ENCODE assay signal across 18 cellular contexts in genomic region chr12:20011200-20011599, GRCh38.
DNase-seq lines count a peak whose midpoint lies in the region; ATAC-seq and TF ChIP-seq lines count a peak whose summit lies in the region.
"Had no signal": no experiment of that assay in that cellular context is flagged by ENCODE, and none has a peak within 500 bp of the region (broad histone marks: within the 10 kb centered on the region; RNA-seq: fewer than 3 reads in every experiment).

No MANE protein-coding gene starts in this region.

- DNase-seq in LoVo (ENCODE audit: low spot score): peak; percentile 69
- peak; percentile 6 for DNase-seq in NCI-H774 (lab: John Stamatoyannopoulos, UW)
- no peak for DNase-seq in left cardiac atrium
- DNase-seq in prostate gland (ENCODE audit: low spot score): peak; percentile 55
- DNase-seq in stimulated activated CD4-positive, alpha-beta T cell treated with anti-CD3 and anti-CD28 coated beads, Interleukin-15, amount 100 ng/mL, for 24 hours: no peak
- no peak for DNase-seq in hepatic stellate cell (ENCODE audit: low spot score)
- DNase-seq in DMS79 treated with DMSO at 0.1 percent for 48 hours (lab: John Stamatoyannopoulos, UW): no peak
- no peak for DNase-seq in GM20000 (ENCODE audit: low spot score)
- DNase-seq: activated CD8-positive, alpha-beta T cell treated with anti-CD3 and anti-CD28 coated beads, Interleukin-2, amount 10 ng/mL, durations not matched to agents 7 days and 5 days; activated naive CD8-positive, alpha-beta T cell treated with anti-CD3 and anti-CD28 coated beads, Interleukin-2, amount 50 U/mL, for 24 hours; DND-41; KG1; naive thymus-derived CD4-positive, alpha-beta T cell; NCI-H524 treated with DMSO at 0.1 percent for 48 hours; stimulated activated CD4-positive, alpha-beta T cell treated with anti-CD3 and anti-CD28 coated beads, Interleukin-2, amount 100 ng/mL, for 48 hours; stimulated activated CD8-positive, alpha-beta memory T cell treated with anti-CD3 and anti-CD28 coated beads, Interleukin-4, amount 100 ng/mL, for 48 hours had no signal

- TF ChIP-seq POLR2A in prostate gland (IDR thresholded peaks at IDR 0.05): no peak

- H3K4me3 ChIP-seq in prostate gland: no peak overlapping the region
- H3K4me3 ChIP-seq: BLaER1 had no signal

- no peak overlapping the region for H3K27ac ChIP-seq in prostate gland
- H3K27ac ChIP-seq: BLaER1 had no signal

- no peaks in the 10 kb centered on the region for H3K36me3 ChIP-seq in prostate gland
- H3K36me3 ChIP-seq: BLaER1 had no signal

- no peaks in the 10 kb centered on the region for H3K4me1 ChIP-seq in prostate gland (replicated peaks)
- H3K4me1 ChIP-seq: BLaER1 had no signal

- intact Hi-C loops in left cardiac atrium (cut with DNase I) (no loop called here), prostate gland (cut with DNase I) (no loop called here)

- WGBS in prostate gland: 7% methylated on average over 2 of the region's 2 CpGs

- peak; percentile 65 to 77 for ATAC-seq in left cardiac atrium
- ATAC-seq: activated CD8-positive, alpha-beta T cell treated with anti-CD3 and anti-CD28 coated beads, Interleukin-2, amount 10 ng/mL, durations not matched to agents 7 days and 5 days; activated naive CD8-positive, alpha-beta T cell treated with anti-CD3 and anti-CD28 coated beads, Interleukin-2, amount 50 U/mL, for 24 hours; naive thymus-derived CD4-positive, alpha-beta T cell; Panc1 had no signal

- no peaks in the 10 kb centered on the region for H3K9me3 ChIP-seq in prostate gland

- no peaks in the 10 kb centered on the region for H3K27me3 ChIP-seq in prostate gland (replicated peaks; ENCODE audit: insufficient read depth)
- H3K27me3 ChIP-seq: BLaER1 had no signal

- TF ChIP-seq CTCF in prostate gland (IDR thresholded peaks at IDR 0.05) (no peak), GM20000 (IDR thresholded peaks at IDR 0.05; ENCODE audit: extremely low read depth, missing control alignments) (no peak)

Comparison
In these comparisons a context has a peak if more than half of its experiments do, and no peak if none do; other contexts are left out.
1. DNase-seq: peak in LoVo (single experiment), NCI-H774 (single experiment) and prostate gland (single experiment); none in left cardiac atrium (single experiment), stimulated activated CD4-positive, alpha-beta T cell treated with anti-CD3 and anti-CD28 coated beads, Interleukin-15, amount 100 ng/mL, for 24 hours (single experiment), hepatic stellate cell (single experiment), DMS79 treated with DMSO at 0.1 percent for 48 hours (single experiment) and GM20000 (single experiment).